ENCODE assay signal across 8 cellular contexts in the genomic region with DNA sequence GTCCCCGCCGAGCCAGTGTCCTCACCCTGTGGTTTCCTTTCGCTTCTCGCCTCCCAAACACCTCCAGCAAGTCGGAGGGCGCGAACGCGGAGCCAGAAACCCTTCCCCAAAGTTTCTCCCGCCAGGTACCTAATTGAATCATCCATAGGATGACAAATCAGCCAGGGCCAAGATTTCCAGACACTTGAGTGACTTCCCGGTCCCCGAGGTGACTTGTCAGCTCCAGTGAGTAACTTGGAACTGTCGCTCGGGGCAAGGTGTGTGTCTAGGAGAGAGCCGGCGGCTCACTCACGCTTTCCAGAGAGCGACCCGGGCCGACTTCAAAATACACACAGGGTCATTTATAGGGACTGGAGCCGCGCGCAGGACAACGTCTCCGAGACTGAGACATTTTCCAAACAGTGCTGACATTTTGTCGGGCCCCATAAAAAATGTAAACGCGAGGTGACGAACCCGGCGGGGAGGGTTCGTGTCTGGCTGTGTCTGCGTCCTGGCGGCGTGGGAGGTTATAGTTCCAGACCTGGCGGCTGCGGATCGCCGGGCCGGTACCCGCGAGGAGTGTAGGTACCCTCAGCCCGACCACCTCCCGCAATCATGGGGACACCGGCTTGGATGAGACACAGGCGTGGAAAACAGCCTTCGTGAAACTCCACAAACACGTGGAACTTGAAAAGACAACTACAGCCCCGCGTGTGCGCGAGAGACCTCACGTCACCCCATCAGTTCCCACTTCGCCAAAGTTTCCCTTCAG. TPM values are rescaled to one million over a fixed set of nuclear protein-coding genes. Genes with fewer than 3 reads are reported as not detected.
DNase-seq lines count a peak whose midpoint lies in the region; ATAC-seq and TF ChIP-seq lines count a peak whose summit lies in the region.

No MANE protein-coding gene starts in this region.

- H3K27me3 ChIP-seq in BLaER1 (peaks cover 63% of the 10 kb centered on the region), gastroesophageal sphincter (no peaks in the 10 kb centered on the region)

- H3K27ac Mint-ChIP-seq in osteocyte (ENCODE audit: unreplicated experiment) = peak overlapping the region; percentile 94

- ATAC-seq in GM19463 (IDR thresholded peaks at IDR 0.05; ENCODE audit: unreplicated experiment) (peak; percentile 12), gastroesophageal sphincter (no peak), GM18873 (IDR thresholded peaks at IDR 0.05; ENCODE audit: low FRiP score, unreplicated experiment) (no peak), HG02763 (IDR thresholded peaks at IDR 0.05; ENCODE audit: unreplicated experiment) (no peak)

- H3K9me3 ChIP-seq in BLaER1 (no peaks in the 10 kb centered on the region), gastroesophageal sphincter (no peaks in the 10 kb centered on the region)

- no peak for TF ChIP-seq EP300 in gastroesophageal sphincter (IDR thresholded peaks at IDR 0.05)

- peak overlapping the region; percentile 95 for H3K4me2 ChIP-seq in BLaER1

- DNase-seq in NCI-H1105 treated with DMSO at 0.1 percent for 48 hours (lab: John Stamatoyannopoulos, UW) (peak; percentile 32), osteocyte (ENCODE audit: extremely low spot score, unreplicated experiment) (no peak)
- DNase-seq in activated effector memory CD4-positive, alpha-beta T cell treated with Interleukin-2 at 50 U/mL for 16 hours = peak; percentile 2

- H3K27ac ChIP-seq in BLaER1 (peak overlapping the region; percentile 12), gastroesophageal sphincter (peak overlapping the region; percentile 57 to 94 (median 94))

- H3K4me3 ChIP-seq in BLaER1 (peak overlapping the region; percentile 78), gastroesophageal sphincter (peak overlapping the region; percentile 45 to 92)

- WGBS in gastroesophageal sphincter (ENCODE audit: low coverage in 1 of 2), 2 donors = 0 to 3% methylated on average over 10 to 15 of the region's 54 CpGs

- H3K36me3 Mint-ChIP-seq in osteocyte (ENCODE audit: unreplicated experiment) = no peaks in the 10 kb centered on the region

- H3K9me3 Mint-ChIP-seq in osteocyte (ENCODE audit: unreplicated experiment) = no peaks in the 10 kb centered on the region

- H3K36me3 ChIP-seq in BLaER1 (no peaks in the 10 kb centered on the region), gastroesophageal sphincter (no peaks in the 10 kb centered on the region)

- no peak for TF ChIP-seq POLR2A in gastroesophageal sphincter (IDR thresholded peaks at IDR 0.05)

- H3K4me1 Mint-ChIP-seq in osteocyte (ENCODE audit: unreplicated experiment) = peaks cover 67% of the 10 kb centered on the region

- no peak for TF ChIP-seq CTCF in gastroesophageal sphincter (IDR thresholded peaks at IDR 0.05)
- no peak for TF ChIP-seq CTCF in osteocyte (IDR thresholded peaks at IDR 0.05)

- peaks cover 13% of the 10 kb centered on the region for H4K20me1 ChIP-seq in BLaER1

- H3K4me1 ChIP-seq in BLaER1 (peaks cover 23% of the 10 kb centered on the region), gastroesophageal sphincter (peaks cover 0 to 52% (median 2%) of the 10 kb centered on the region in 3 donors)

- peak overlapping the region; percentile 63 for H3K9ac ChIP-seq in BLaER1

- H3K4me3 Mint-ChIP-seq in osteocyte (ENCODE audit: unreplicated experiment) = peak overlapping the region; percentile 95

- no peaks in the 10 kb centered on the region for H3K27me3 Mint-ChIP-seq in osteocyte (ENCODE audit: unreplicated experiment)

RNA-seq across cellular contexts. Expression of a gene that starts 1.4 kb away (rescaled TPM):
- total RNA-seq in gastroesophageal sphincter = 10 to 100 TPM; 10.3 to 34.9 (median 20.8) TPM
- 27.1 and 30.5 TPM in 2 replicates for total RNA-seq in osteocyte
